ENCODE assay signal across 14 cellular contexts in the genomic region with DNA sequence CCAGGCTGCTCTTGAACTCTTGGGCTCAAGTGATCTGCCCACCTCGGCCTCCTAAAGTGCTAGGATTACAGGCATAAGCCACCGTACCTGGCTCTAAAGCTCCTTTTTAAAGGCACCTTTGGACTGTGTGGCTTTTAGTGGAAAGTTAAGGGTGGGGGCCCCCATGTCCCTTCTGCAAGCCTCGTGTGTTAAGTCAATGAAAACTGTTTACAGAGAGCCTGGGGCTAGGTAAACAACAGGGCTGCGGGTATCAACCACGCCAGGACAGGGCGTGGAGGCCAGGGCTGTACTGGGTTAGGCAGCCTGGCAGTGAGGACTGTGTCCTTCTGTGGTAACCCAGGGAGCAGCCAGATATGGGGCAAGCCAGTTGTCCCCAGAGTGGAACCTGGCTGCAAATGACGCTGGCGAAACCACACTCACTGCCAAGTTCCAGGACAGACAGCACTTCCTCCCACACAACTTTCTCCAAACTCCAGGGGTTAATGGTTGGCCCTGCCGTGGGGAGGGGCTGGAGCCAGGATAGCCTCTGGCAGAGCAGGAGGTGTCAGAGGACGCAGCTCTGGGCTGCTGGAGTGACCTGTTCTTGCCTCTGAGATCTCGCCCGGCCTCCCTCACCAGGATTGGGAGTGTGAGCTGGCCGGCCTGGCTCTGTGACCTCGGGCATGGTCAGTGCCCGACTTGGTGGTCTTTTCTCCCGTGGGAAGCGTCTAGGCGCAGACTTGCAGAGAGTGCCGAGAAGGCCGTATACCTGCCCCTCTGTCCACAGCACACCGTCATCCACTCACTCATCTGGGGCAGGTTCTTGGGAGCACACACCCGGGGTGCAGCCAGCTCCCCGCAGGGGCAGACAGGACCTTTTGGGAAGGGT. TPM values are rescaled to one million over a fixed set of nuclear protein-coding genes. Genes with fewer than 3 reads are reported as not detected.
DNase-seq lines count a peak whose midpoint lies in the region; ATAC-seq and TF ChIP-seq lines count a peak whose summit lies in the region.
"Had no signal": no experiment of that assay in that cellular context is flagged by ENCODE, and none has a peak within 500 bp of the region (broad histone marks: within the 10 kb centered on the region; RNA-seq: fewer than 3 reads in every experiment).

No MANE protein-coding gene starts in this region.

- TF ChIP-seq CTCF in VCaP (conservative IDR thresholded peaks at IDR 0.05) (no peak), right lobe of liver (IDR thresholded peaks at IDR 0.05) (no peak), upper lobe of right lung (IDR thresholded peaks at IDR 0.05) (no peak)

- peaks cover 6% of the 10 kb centered on the region for H3K36me3 Mint-ChIP-seq in activated CD4-positive, alpha-beta T cell treated with anti-CD3 and anti-CD28 coated beads, Interleukin-2, amount 10 ng/mL, durations not matched to agents 7 days and 5 days (ENCODE audit: low read depth)
- H3K36me3 Mint-ChIP-seq in stimulated activated naive B cell treated with anti-CD40 and anti-IgM and Interleukin-4, amounts not matched to agents 10 μg/mL and 1 μg/mL and 100 μg/mL, for 72 hours = peaks cover 36 to 44% of the 10 kb centered on the region in 2 donors

- peak; percentile 62 to 78 (median 70) for ATAC-seq in right lobe of liver
- ATAC-seq in stimulated activated naive B cell treated with anti-CD40 and anti-IgM and Interleukin-4, amounts not matched to agents 10 μg/mL and 1 μg/mL and 100 μg/mL, for 72 hours (replicated peaks) = no peak
- no peak for ATAC-seq in upper lobe of right lung
- ATAC-seq in GM19467 (IDR thresholded peaks at IDR 0.05; ENCODE audit: unreplicated experiment) = no peak
- ATAC-seq: activated CD8-positive, alpha-beta memory T cell treated with anti-CD3 and anti-CD28 coated beads, Interleukin-2, amount 10 ng/mL, durations not matched to agents 7 days and 5 days had no signal

- POLR2A ChIA-PET in activated CD4-positive, alpha-beta T cell treated with anti-CD3 and anti-CD28 coated beads, Interleukin-2, amount 10 ng/mL, durations not matched to agents 7 days and 5 days (lab: Charles Lee) = no interaction called here

- H3K9me3 Mint-ChIP-seq in activated CD4-positive, alpha-beta T cell treated with anti-CD3 and anti-CD28 coated beads, Interleukin-2, amount 10 ng/mL, durations not matched to agents 7 days and 5 days = no peaks in the 10 kb centered on the region
- no peaks in the 10 kb centered on the region for H3K9me3 Mint-ChIP-seq in stimulated activated naive B cell treated with anti-CD40 and anti-IgM and Interleukin-4, amounts not matched to agents 10 μg/mL and 1 μg/mL and 100 μg/mL, for 72 hours
- H3K9me3 Mint-ChIP-seq: nephron had no signal

- H3K27ac Mint-ChIP-seq in activated CD4-positive, alpha-beta T cell treated with anti-CD3 and anti-CD28 coated beads, Interleukin-2, amount 10 ng/mL, durations not matched to agents 7 days and 5 days = peak overlapping the region; percentile 79
- no peak overlapping the region for H3K27ac Mint-ChIP-seq in stimulated activated naive B cell treated with anti-CD40 and anti-IgM and Interleukin-4, amounts not matched to agents 10 μg/mL and 1 μg/mL and 100 μg/mL, for 72 hours
- H3K27ac Mint-ChIP-seq: activated CD8-positive, alpha-beta memory T cell treated with anti-CD3 and anti-CD28 coated beads, Interleukin-2, amount 10 ng/mL, durations not matched to agents 7 days and 5 days; nephron had no signal

- H3K4me3 Mint-ChIP-seq in activated CD4-positive, alpha-beta T cell treated with anti-CD3 and anti-CD28 coated beads, Interleukin-2, amount 10 ng/mL, durations not matched to agents 7 days and 5 days = no peak overlapping the region
- peak overlapping the region; percentile 82 to 85 for H3K4me3 Mint-ChIP-seq in stimulated activated naive B cell treated with anti-CD40 and anti-IgM and Interleukin-4, amounts not matched to agents 10 μg/mL and 1 μg/mL and 100 μg/mL, for 72 hours
- H3K4me3 Mint-ChIP-seq: activated CD8-positive, alpha-beta memory T cell treated with anti-CD3 and anti-CD28 coated beads, Interleukin-2, amount 10 ng/mL, durations not matched to agents 7 days and 5 days; nephron had no signal

- H3K4me3 ChIP-seq in right lobe of liver = peak overlapping the region; percentile 16 to 67 (median 61)
- H3K4me3 ChIP-seq in upper lobe of right lung = no peak overlapping the region
- H3K4me3 ChIP-seq: esophagus squamous epithelium had no signal

- CTCF ChIA-PET in activated CD4-positive, alpha-beta T cell treated with anti-CD3 and anti-CD28 coated beads, Interleukin-2, amount 10 ng/mL, durations not matched to agents 7 days and 5 days (lab: Charles Lee) = interaction anchor here (1.4 to 2.1 kb wide), 6 partner anchors 15 to 53 kb away, joined by 3 to 11 read pairs (median 5); no protein-coding TSS in a partner anchor

- H3K27me3 Mint-ChIP-seq in activated CD4-positive, alpha-beta T cell treated with anti-CD3 and anti-CD28 coated beads, Interleukin-2, amount 10 ng/mL, durations not matched to agents 7 days and 5 days = no peaks in the 10 kb centered on the region
- H3K27me3 Mint-ChIP-seq in stimulated activated naive B cell treated with anti-CD40 and anti-IgM and Interleukin-4, amounts not matched to agents 10 μg/mL and 1 μg/mL and 100 μg/mL, for 72 hours = no peaks in the 10 kb centered on the region
- H3K27me3 Mint-ChIP-seq: activated CD8-positive, alpha-beta memory T cell treated with anti-CD3 and anti-CD28 coated beads, Interleukin-2, amount 10 ng/mL, durations not matched to agents 7 days and 5 days had no signal

- WGBS in right lobe of liver (ENCODE audit: insufficient coverage, low coverage, low lambda C conversion rate, missing lambda C conversion rate) = 43% methylated on average over 2 of the region's 23 CpGs

- no peak for DNase-seq in activated CD4-positive, alpha-beta T cell treated with anti-CD3 and anti-CD28 coated beads, Interleukin-2, amount 10 ng/mL, durations not matched to agents 7 days and 5 days
- DNase-seq in activated CD4-positive, alpha-beta T cell treated with anti-CD3 and anti-CD28 coated beads for 4 hours = no peak
- DNase-seq in right lobe of liver (peak; percentile 86 to 98 (median 97)), upper lobe of right lung (no peak), SHP77 treated with DMSO at 0.1 percent for 48 hours (lab: John Stamatoyannopoulos, UW) (no peak)
- DNase-seq in stimulated activated naive B cell treated with anti-CD40 and anti-IgM and Interleukin-4, amounts not matched to agents 10 μg/mL and 1 μg/mL and 100 μg/mL, for 72 hours = no peak
- DNase-seq: activated CD8-positive, alpha-beta memory T cell treated with anti-CD3 and anti-CD28 coated beads, Interleukin-2, amount 10 ng/mL, durations not matched to agents 7 days and 5 days; esophagus squamous epithelium; NCI-H1048 had no signal

- H3K9me3 ChIP-seq in right lobe of liver = no peaks in the 10 kb centered on the region
- H3K9me3 ChIP-seq in upper lobe of right lung = no peaks in the 10 kb centered on the region
- H3K9me3 ChIP-seq: esophagus squamous epithelium had no signal

- H3K4me1 ChIP-seq in right lobe of liver (peaks cover 0 to 32% (median 10%) of the 10 kb centered on the region in 4 donors), upper lobe of right lung (peaks cover 30% of the 10 kb centered on the region)

- H3K36me3 ChIP-seq in right lobe of liver (peaks cover 0 to 23% (median 10%) of the 10 kb centered on the region in 4 donors), upper lobe of right lung (no peaks in the 10 kb centered on the region)

- intact Hi-C loops in right lobe of liver (cut with DNase I) = no loop called here
- intact Hi-C loops in upper lobe of right lung (cut with DNase I) = no loop called here

- H3K27ac ChIP-seq in VCaP (peak overlapping the region; percentile 53), right lobe of liver (peak overlapping the region; percentile 75 to 96 (median 88)), upper lobe of right lung (no peak overlapping the region)

- H3K4me1 Mint-ChIP-seq in activated CD4-positive, alpha-beta T cell treated with anti-CD3 and anti-CD28 coated beads, Interleukin-2, amount 10 ng/mL, durations not matched to agents 7 days and 5 days = peaks cover 34% of the 10 kb centered on the region
- peaks cover 20 to 76% of the 10 kb centered on the region in 2 donors for H3K4me1 Mint-ChIP-seq in stimulated activated naive B cell treated with anti-CD40 and anti-IgM and Interleukin-4, amounts not matched to agents 10 μg/mL and 1 μg/mL and 100 μg/mL, for 72 hours

- peak; percentile 81 for TF ChIP-seq POLR2A in right lobe of liver (IDR thresholded peaks at IDR 0.05)

- no peaks in the 10 kb centered on the region for H3K27me3 ChIP-seq in right lobe of liver
- H3K27me3 ChIP-seq in upper lobe of right lung = no peaks in the 10 kb centered on the region
- H3K27me3 ChIP-seq: esophagus squamous epithelium had no signal

RNA-seq across cellular contexts. Expression of a gene that starts 3.2 kb away (rescaled TPM):
- total RNA-seq in activated CD4-positive, alpha-beta T cell treated with anti-CD3 and anti-CD28 coated beads, Interleukin-2, amount 10 ng/mL, durations not matched to agents 7 days and 5 days = 10 to 100 TPM; 11.6 to 12.6 TPM
- total RNA-seq in right lobe of liver = 10 to 100 TPM; 29.8 to 99.4 (median 54.1) TPM
- total RNA-seq in upper lobe of right lung = 15.2 TPM
- total RNA-seq: A172 had no signal

RNA-seq across cellular contexts. Expression of a gene that starts 17.8 kb away (rescaled TPM):
- 10 to 100 TPM; 32.5 to 35.1 TPM for total RNA-seq in activated CD4-positive, alpha-beta T cell treated with anti-CD3 and anti-CD28 coated beads, Interleukin-2, amount 10 ng/mL, durations not matched to agents 7 days and 5 days
- 10 to 100 TPM; 12.6 to 18.9 (median 15.1) TPM for total RNA-seq in right lobe of liver
- 27.4 TPM for total RNA-seq in upper lobe of right lung

RNA-seq across cellular contexts. Expression of a gene that starts 29.4 kb away (rescaled TPM):
- 10 to 100 TPM; 78.3 to 79.4 TPM for total RNA-seq in activated CD4-positive, alpha-beta T cell treated with anti-CD3 and anti-CD28 coated beads, Interleukin-2, amount 10 ng/mL, durations not matched to agents 7 days and 5 days
- total RNA-seq in right lobe of liver (10 to 100 TPM; 18.3 to 28.1 (median 21.1) TPM), upper lobe of right lung (55.5 TPM)

RNA-seq across cellular contexts. Expression of a gene that starts 51.0 kb away (rescaled TPM):
- total RNA-seq in activated CD4-positive, alpha-beta T cell treated with anti-CD3 and anti-CD28 coated beads, Interleukin-2, amount 10 ng/mL, durations not matched to agents 7 days and 5 days = not detected
- total RNA-seq in right lobe of liver = not detected
- total RNA-seq in upper lobe of right lung = not detected
- total RNA-seq: A172; activated CD8-positive, alpha-beta memory T cell treated with anti-CD3 and anti-CD28 coated beads, Interleukin-2, amount 10 ng/mL, durations not matched to agents 7 days and 5 days; esophagus squamous epithelium; NCI-H460 had no signal

Comparison
In these comparisons a context has a peak if more than half of its experiments do, and no peak if none do; other contexts are left out.
1. DNase-seq: peak in right lobe of liver (3 of 3); none in activated CD4-positive, alpha-beta T cell treated with anti-CD3 and anti-CD28 coated beads, Interleukin-2, amount 10 ng/mL, durations not matched to agents 7 days and 5 days (single experiment), activated CD4-positive, alpha-beta T cell treated with anti-CD3 and anti-CD28 coated beads for 4 hours (0 of 2), stimulated activated naive B cell treated with anti-CD40 and anti-IgM and Interleukin-4, amounts not matched to agents 10 μg/mL and 1 μg/mL and 100 μg/mL, for 72 hours (single experiment), upper lobe of right lung (single experiment) and SHP77 treated with DMSO at 0.1 percent for 48 hours (single experiment).
2. ATAC-seq: peak in right lobe of liver (4 of 4); none in stimulated activated naive B cell treated with anti-CD40 and anti-IgM and Interleukin-4, amounts not matched to agents 10 μg/mL and 1 μg/mL and 100 μg/mL, for 72 hours (0 of 2), upper lobe of right lung (single experiment) and GM19467 (single experiment).